In genomic region chr13:87120476-87120875, GRCh38 we compare ENCODE assay signal across 22 cellular contexts.
"Had no signal": no experiment of that assay in that cellular context is flagged by ENCODE, and none has a peak within 500 bp of the region (broad histone marks: within the 10 kb centered on the region; RNA-seq: fewer than 3 reads in every experiment).

No MANE protein-coding gene starts in this region.

- H3K27ac Mint-ChIP-seq: activated CD4-positive, alpha-beta memory T cell treated with anti-CD3 and anti-CD28 coated beads for 36 hours; activated naive CD8-positive, alpha-beta T cell treated with anti-CD3 and anti-CD28 coated beads for 36 hours; brain; memory B cell; natural killer cell treated with Interleukin-12 subunit alpha and Interleukin-12 subunit beta and Interleukin-15 and Interleukin-18, amount 100 ng/mL, for 72 hours; T-helper 2 cell treated with Interferon-gamma antibody and Interleukin-4, amounts not matched to agents 5 μg/mL and 100 μg/mL, for 36 hours; WTC11 had no signal

- H3K27me3 ChIP-seq: colonic mucosa, tibial artery, uterus had no signal

- H3K36me3 ChIP-seq: colonic mucosa, tibial artery, uterus had no signal

- DNase-seq: activated CD4-positive, alpha-beta memory T cell treated with anti-CD3 and anti-CD28 coated beads for 36 hours; activated CD4-positive, alpha-beta T cell treated with anti-CD3 and anti-CD28 coated beads for 4 hours; activated naive CD4-positive, alpha-beta T cell; activated naive CD8-positive, alpha-beta T cell treated with anti-CD3 and anti-CD28 coated beads for 36 hours; activated T-cell treated with anti-CD3 and anti-CD28 coated beads for 4 hours; amygdala; central memory CD4-positive, alpha-beta T cell; colonic mucosa; erythroblast; foreskin fibroblast; stimulated activated CD4-positive, alpha-beta T cell treated with anti-CD3 and anti-CD28 coated beads, Interleukin-12 subunit alpha, Interleukin-12 subunit beta, amount 100 ng/mL, for 4 hours; stimulated activated CD4-positive, alpha-beta T cell treated with anti-CD3 and anti-CD28 coated beads, Interleukin-1b, Interleukin-23, amount 100 ng/mL, for 48 hours; stimulated activated CD8-positive, alpha-beta memory T cell treated with anti-CD3 and anti-CD28 coated beads, Interleukin-4, amount 100 ng/mL, for 48 hours; stimulated activated naive CD4-positive, alpha-beta T cell; tibial artery; uterus had no signal

- H3K9me3 ChIP-seq: colonic mucosa, tibial artery, uterus had no signal

- H3K9me3 Mint-ChIP-seq: activated naive CD8-positive, alpha-beta T cell treated with anti-CD3 and anti-CD28 coated beads for 36 hours; WTC11 had no signal

- ATAC-seq: natural killer cell treated with Interleukin-12 subunit alpha and Interleukin-12 subunit beta and Interleukin-15 and Interleukin-18, amount 100 ng/mL, for 72 hours; sciatic nerve; WTC11 had no signal

- H3K27ac ChIP-seq: colonic mucosa, tibial artery, uterus had no signal

- H3K4me1 Mint-ChIP-seq: activated naive CD8-positive, alpha-beta T cell treated with anti-CD3 and anti-CD28 coated beads for 36 hours; memory B cell had no signal

- H3K4me3 ChIP-seq: colonic mucosa, tibial artery, uterus had no signal

- H3K4me3 Mint-ChIP-seq: activated CD4-positive, alpha-beta memory T cell treated with anti-CD3 and anti-CD28 coated beads for 36 hours; activated naive CD8-positive, alpha-beta T cell treated with anti-CD3 and anti-CD28 coated beads for 36 hours; brain; memory B cell; natural killer cell treated with Interleukin-12 subunit alpha and Interleukin-12 subunit beta and Interleukin-15 and Interleukin-18, amount 100 ng/mL, for 72 hours; T-helper 2 cell treated with Interferon-gamma antibody and Interleukin-4, amounts not matched to agents 5 μg/mL and 100 μg/mL, for 36 hours; WTC11 had no signal

- H3K36me3 Mint-ChIP-seq: activated CD4-positive, alpha-beta memory T cell treated with anti-CD3 and anti-CD28 coated beads for 36 hours; activated naive CD8-positive, alpha-beta T cell treated with anti-CD3 and anti-CD28 coated beads for 36 hours; brain; memory B cell; WTC11 had no signal

- H3K4me1 ChIP-seq: colonic mucosa, tibial artery, uterus had no signal

- H3K27me3 Mint-ChIP-seq: activated CD4-positive, alpha-beta memory T cell treated with anti-CD3 and anti-CD28 coated beads for 36 hours; activated naive CD8-positive, alpha-beta T cell treated with anti-CD3 and anti-CD28 coated beads for 36 hours; memory B cell; natural killer cell treated with Interleukin-12 subunit alpha and Interleukin-12 subunit beta and Interleukin-15 and Interleukin-18, amount 100 ng/mL, for 72 hours had no signal
